Comparison of ENCODE assay signal across 14 cellular contexts in genomic region chr15:31222769-31223345, GRCh38.
DNase-seq lines count a peak whose midpoint lies in the region; ATAC-seq and TF ChIP-seq lines count a peak whose summit lies in the region.
"Had no signal": no experiment of that assay in that cellular context is flagged by ENCODE, and none has a peak within 500 bp of the region (broad histone marks: within the 10 kb centered on the region; RNA-seq: fewer than 3 reads in every experiment).

No MANE protein-coding gene starts in this region.

- H3K4me1 ChIP-seq in HEK293 (ENCODE audit: control insufficient read depth, insufficient read depth, low read length) (0 out of 2 replicates have a peak, but pooled peaks cover 2% of the 10 kb centered on the region), spleen (peaks cover 0 to 88% (median 41%) of the 10 kb centered on the region in 6 donors)

- intact Hi-C loops in activated B cell treated with CpG ODN at 0.5 μM for 24 hours (cut with micrococcal nuclease) = no loop called here
- intact Hi-C loops in spleen (cut with DNase I; ENCODE audit: low total_unique reads) = no loop called here

- H3K27ac Mint-ChIP-seq in T-helper 2 cell treated with Interferon-gamma antibody and Interleukin-4, amounts not matched to agents 5 μg/mL and 100 μg/mL, for 36 hours = peak overlapping the region; percentile 52
- H3K27ac Mint-ChIP-seq in activated B cell treated with CpG ODN at 0.5 μM for 24 hours = peak overlapping the region; percentile 67
- H3K27ac Mint-ChIP-seq: progenitor cell of endocrine pancreas had no signal

- H3K27me3 ChIP-seq in spleen (replicated peaks in 1 of 7) = no peaks in the 10 kb centered on the region
- H3K27me3 ChIP-seq: cardiac muscle cell, MG63 had no signal

- WGBS in spleen, 5 donors = 62 to 73% (median 69%) methylated on average over 10 of the region's 10 CpGs

- H3K27ac ChIP-seq in HEK293 (ENCODE audit: extremely low read depth, low read depth, low read length) (no peak overlapping the region), spleen (peak overlapping the region in 7 of 8 donors; percentile 46 to 78 (median 63))
- H3K27ac ChIP-seq: cardiac muscle cell had no signal

- no peak for TF ChIP-seq CTCF in HEK293 (tag by site-specific recombination; IDR thresholded peaks at IDR 0.05)
- no peak for TF ChIP-seq CTCF in activated B cell treated with CpG ODN at 0.5 μM for 24 hours (IDR thresholded peaks at IDR 0.05)
- TF ChIP-seq CTCF in spleen (IDR thresholded peaks at IDR 0.05 in 8 of 11, conservative IDR thresholded peaks at IDR 0.05 in 3 of 11) = no peak

- CTCF ChIA-PET in HEK293 (lab: Yijun Ruan, JAX) = no interaction called here
- CTCF ChIA-PET in activated B cell treated with CpG ODN at 0.5 μM for 24 hours (lab: Charles Lee) = no interaction called here

- H3K9me3 ChIP-seq in HEK293 (ENCODE audit: control insufficient read depth, insufficient read depth, low read depth, low read length) = no peaks in the 10 kb centered on the region
- H3K9me3 ChIP-seq in spleen = no peaks in the 10 kb centered on the region
- H3K9me3 ChIP-seq: MG63 had no signal

- ATAC-seq in activated B cell treated with CpG ODN at 0.5 μM for 24 hours (ENCODE audit: low read depth) = no peak
- no peak for ATAC-seq in GM18502 (IDR thresholded peaks at IDR 0.05; ENCODE audit: poor library complexity, unreplicated experiment)

- TF ChIP-seq POLR2A in spleen (IDR thresholded peaks at IDR 0.05) = no peak

- H3K4me1 Mint-ChIP-seq in T-helper 2 cell treated with Interferon-gamma antibody and Interleukin-4, amounts not matched to agents 5 μg/mL and 100 μg/mL, for 36 hours (ENCODE audit: low read depth) = peaks cover 26% of the 10 kb centered on the region
- H3K4me1 Mint-ChIP-seq in activated B cell treated with CpG ODN at 0.5 μM for 24 hours = peaks cover 73% of the 10 kb centered on the region

- H3K36me3 ChIP-seq in HEK293 (ENCODE audit: control insufficient read depth in 2 of 2, insufficient read depth in 1 of 2, low read length in 2 of 2) = no peaks in the 10 kb centered on the region
- H3K36me3 ChIP-seq in spleen = peaks cover 0 to 6% (median 0%) of the 10 kb centered on the region in 6 donors
- H3K36me3 ChIP-seq: cardiac muscle cell, MG63 had no signal

- no peaks in the 10 kb centered on the region for H3K9me3 Mint-ChIP-seq in T-helper 2 cell treated with Interferon-gamma antibody and Interleukin-4, amounts not matched to agents 5 μg/mL and 100 μg/mL, for 36 hours
- no peaks in the 10 kb centered on the region for H3K9me3 Mint-ChIP-seq in activated B cell treated with CpG ODN at 0.5 μM for 24 hours

- H3K4me3 Mint-ChIP-seq in T-helper 2 cell treated with Interferon-gamma antibody and Interleukin-4, amounts not matched to agents 5 μg/mL and 100 μg/mL, for 36 hours = no peak overlapping the region
- no peak overlapping the region for H3K4me3 Mint-ChIP-seq in activated B cell treated with CpG ODN at 0.5 μM for 24 hours

- H3K4me3 ChIP-seq in HEK293 (ENCODE audit: low read depth, low read length) (no peak overlapping the region), spleen (peak overlapping the region in 2 of 8 donors; percentile 18 to 38)
- H3K4me3 ChIP-seq: cardiac muscle cell, MG63 had no signal

- no peaks in the 10 kb centered on the region for H3K36me3 Mint-ChIP-seq in T-helper 2 cell treated with Interferon-gamma antibody and Interleukin-4, amounts not matched to agents 5 μg/mL and 100 μg/mL, for 36 hours (ENCODE audit: low read depth)
- H3K36me3 Mint-ChIP-seq in activated B cell treated with CpG ODN at 0.5 μM for 24 hours (ENCODE audit: low read depth) = peaks cover 40% of the 10 kb centered on the region

- peaks cover 5% of the 10 kb centered on the region for H3K27me3 Mint-ChIP-seq in T-helper 2 cell treated with Interferon-gamma antibody and Interleukin-4, amounts not matched to agents 5 μg/mL and 100 μg/mL, for 36 hours (ENCODE audit: low read depth)
- H3K27me3 Mint-ChIP-seq in activated B cell treated with CpG ODN at 0.5 μM for 24 hours = no peaks in the 10 kb centered on the region

- DNase-seq in T-helper 2 cell treated with Interferon-gamma antibody and Interleukin-4, amounts not matched to agents 5 μg/mL and 100 μg/mL, for 36 hours (ENCODE audit: low spot score) = no peak
- DNase-seq in T-helper 2 cell (no peak), activated B cell treated with CpG ODN at 0.5 μM for 24 hours (no peak), spleen (no peak), occipital lobe (lab: John Stamatoyannopoulos, UW) (no peak), iPS-NIHi7 (ENCODE audit: extremely low spot score) (no peak)
- DNase-seq: activated CD4-positive, alpha-beta T cell treated with anti-CD3 and anti-CD28 coated beads for 48 hours; MG63; NCI-H774; stimulated activated CD4-positive, alpha-beta T cell treated with anti-CD3 and anti-CD28 coated beads, Interleukin-1b, Interleukin-23, amount 100 ng/mL, for 48 hours had no signal

- POLR2A ChIA-PET in HEK293 (lab: Yijun Ruan, JAX) = no interaction called here
- POLR2A ChIA-PET in activated B cell treated with CpG ODN at 0.5 μM for 24 hours (lab: Charles Lee) = interaction anchor here (1.0 to 2.2 kb wide), 3 partner anchors 8 to 44 kb away, joined by 5 to 12 read pairs (median 9); no protein-coding TSS in a partner anchor

TF ChIP-seq in HEK293, 187 proteins besides CTCF, POLR2A, EP300 and RAD21:
- TF ChIP-seq ZNF280D (tag by site-specific recombination; IDR thresholded peaks at IDR 0.05) (no peak), ZFHX2 (tag by site-specific recombination; conservative IDR thresholded peaks at IDR 0.05) (peak; percentile 15; the same call in 1 of the 2 replicates)
